Comparison of ENCODE assay signal across 11 cellular contexts in genomic region chr5:176436641-176437040, GRCh38. TPM values are rescaled to one million over a fixed set of nuclear protein-coding genes. Genes with fewer than 3 reads are reported as not detected.
DNase-seq lines count a peak whose midpoint lies in the region; ATAC-seq and TF ChIP-seq lines count a peak whose summit lies in the region.
"Had no signal": no experiment of that assay in that cellular context is flagged by ENCODE, and none has a peak within 500 bp of the region (broad histone marks: within the 10 kb centered on the region; RNA-seq: fewer than 3 reads in every experiment).

No MANE protein-coding gene starts in this region.

- no peaks in the 10 kb centered on the region for H3K9me3 Mint-ChIP-seq in activated naive CD4-positive, alpha-beta T cell treated with anti-CD3 and anti-CD28 coated beads, Interleukin-2, amount 50 U/mL, for 24 hours
- H3K9me3 Mint-ChIP-seq in stimulated activated naive CD8-positive, alpha-beta T cell treated with anti-CD3 and anti-CD28 coated beads, Interleukin-15, amount 100 ng/mL, for 72 hours = peaks cover 0 to 7% of the 10 kb centered on the region in 2 donors

- no peak for TF ChIP-seq CTCF in choroid plexus epithelial cell (conservative IDR thresholded peaks at IDR 0.05; ENCODE audit: low read depth, low read length)

- peak overlapping the region; percentile 61 for H3K4me3 Mint-ChIP-seq in activated naive CD4-positive, alpha-beta T cell treated with anti-CD3 and anti-CD28 coated beads, Interleukin-2, amount 50 U/mL, for 24 hours
- H3K4me3 Mint-ChIP-seq in stimulated activated naive CD8-positive, alpha-beta T cell treated with anti-CD3 and anti-CD28 coated beads, Interleukin-15, amount 100 ng/mL, for 72 hours = peak overlapping the region; percentile 55 to 60

- peak overlapping the region; percentile 65 for H3K27ac Mint-ChIP-seq in activated naive CD4-positive, alpha-beta T cell treated with anti-CD3 and anti-CD28 coated beads, Interleukin-2, amount 50 U/mL, for 24 hours
- no peak overlapping the region for H3K27ac Mint-ChIP-seq in stimulated activated naive CD8-positive, alpha-beta T cell treated with anti-CD3 and anti-CD28 coated beads, Interleukin-15, amount 100 ng/mL, for 72 hours

- no peaks in the 10 kb centered on the region for H3K27me3 Mint-ChIP-seq in activated naive CD4-positive, alpha-beta T cell treated with anti-CD3 and anti-CD28 coated beads, Interleukin-2, amount 50 U/mL, for 24 hours
- peaks cover 14% of the 10 kb centered on the region for H3K27me3 Mint-ChIP-seq in stimulated activated naive CD8-positive, alpha-beta T cell treated with anti-CD3 and anti-CD28 coated beads, Interleukin-15, amount 100 ng/mL, for 72 hours

- H3K4me1 Mint-ChIP-seq in activated naive CD4-positive, alpha-beta T cell treated with anti-CD3 and anti-CD28 coated beads, Interleukin-2, amount 50 U/mL, for 24 hours = peaks cover 10% of the 10 kb centered on the region
- H3K4me1 Mint-ChIP-seq in stimulated activated naive CD8-positive, alpha-beta T cell treated with anti-CD3 and anti-CD28 coated beads, Interleukin-15, amount 100 ng/mL, for 72 hours = peaks cover 15% of the 10 kb centered on the region

- peak overlapping the region; percentile 22 for H3K4me3 ChIP-seq in choroid plexus epithelial cell (ENCODE audit: low read depth, low read length)
- H3K4me3 ChIP-seq: lung had no signal

- ATAC-seq in stimulated activated naive CD8-positive, alpha-beta T cell treated with anti-CD3 and anti-CD28 coated beads, Interleukin-15, amount 100 ng/mL, for 72 hours = peak; percentile 74
- ATAC-seq in GM19455 (IDR thresholded peaks at IDR 0.05; ENCODE audit: unreplicated experiment) = no peak

- no peaks in the 10 kb centered on the region for H3K36me3 Mint-ChIP-seq in activated naive CD4-positive, alpha-beta T cell treated with anti-CD3 and anti-CD28 coated beads, Interleukin-2, amount 50 U/mL, for 24 hours

- DNase-seq in activated naive CD4-positive, alpha-beta T cell (lab: John Stamatoyannopoulos, UW) = no peak
- DNase-seq in RPMI7951 (ENCODE audit: low read depth) = peak; percentile 30
- DNase-seq in choroid plexus epithelial cell (ENCODE audit: low read depth) = peak; percentile 57
- DNase-seq in stimulated activated naive CD8-positive, alpha-beta T cell treated with anti-CD3 and anti-CD28 coated beads, Interleukin-15, amount 100 ng/mL, for 72 hours = no peak
- no peak for DNase-seq in activated gamma-delta T cell treated with Interleukin-2 at 50 U/mL for 16 hours
- DNase-seq in stimulated activated CD4-positive, alpha-beta T cell treated with anti-CD3 and anti-CD28 coated beads, Interleukin-12 subunit alpha, Interleukin-12 subunit beta, amount 100 ng/mL, for 4 hours = no peak
- DNase-seq: cortex of kidney; stimulated activated CD4-positive, alpha-beta T cell treated with anti-CD3 and anti-CD28 coated beads, Interleukin-2, amount 100 ng/mL, for 24 hours had no signal

RNA-seq across cellular contexts. Expression of gene FAF2, which starts 11.5 kb away (rescaled TPM):
- total RNA-seq in RPMI7951 (2014; rRNA removed; shearing (Covaris generic)) = 27.2 and 32.1 TPM in 2 replicates

RNA-seq across cellular contexts. Expression of gene CLTB, which starts 20.3 kb away (rescaled TPM):
- total RNA-seq in RPMI7951 (2014; rRNA removed; shearing (Covaris generic)) = 70.2 and 92.2 TPM in 2 replicates

RNA-seq across cellular contexts. Expression of gene HIGD2A, which starts 48.1 kb away (rescaled TPM):
- 78.5 and 108 TPM in 2 replicates for total RNA-seq in RPMI7951 (2014; rRNA removed; shearing (Covaris generic))

RNA-seq across cellular contexts. Expression of gene NOP16, which starts 48.2 kb away (rescaled TPM):
- total RNA-seq in RPMI7951 (2014; rRNA removed; shearing (Covaris generic)) = 27.8 and 28.1 TPM in 2 replicates

Comparison
In these comparisons a context has a peak if more than half of its experiments do, and no peak if none do; other contexts are left out.
1. DNase-seq: peak in RPMI7951 (single experiment) and choroid plexus epithelial cell (single experiment); none in activated naive CD4-positive, alpha-beta T cell (0 of 4), stimulated activated naive CD8-positive, alpha-beta T cell treated with anti-CD3 and anti-CD28 coated beads, Interleukin-15, amount 100 ng/mL, for 72 hours (0 of 2), activated gamma-delta T cell treated with Interleukin-2 at 50 U/mL for 16 hours (single experiment) and stimulated activated CD4-positive, alpha-beta T cell treated with anti-CD3 and anti-CD28 coated beads, Interleukin-12 subunit alpha, Interleukin-12 subunit beta, amount 100 ng/mL, for 4 hours (single experiment).